1 cellular context compared by ENCODE assay signal in genomic region chr19:44807652-44808462, GRCh38.
A peak's percentile ranks its signal among the peaks of the same experiment; 100 is the strongest.
TF ChIP-seq lines count a peak whose summit lies in the region.

No MANE protein-coding gene starts in this region.

TF ChIP-seq in HepG2, 621 proteins besides CTCF, POLR2A, EP300 and RAD21 (continued from another document):
- TF ChIP-seq, protein P1, sequence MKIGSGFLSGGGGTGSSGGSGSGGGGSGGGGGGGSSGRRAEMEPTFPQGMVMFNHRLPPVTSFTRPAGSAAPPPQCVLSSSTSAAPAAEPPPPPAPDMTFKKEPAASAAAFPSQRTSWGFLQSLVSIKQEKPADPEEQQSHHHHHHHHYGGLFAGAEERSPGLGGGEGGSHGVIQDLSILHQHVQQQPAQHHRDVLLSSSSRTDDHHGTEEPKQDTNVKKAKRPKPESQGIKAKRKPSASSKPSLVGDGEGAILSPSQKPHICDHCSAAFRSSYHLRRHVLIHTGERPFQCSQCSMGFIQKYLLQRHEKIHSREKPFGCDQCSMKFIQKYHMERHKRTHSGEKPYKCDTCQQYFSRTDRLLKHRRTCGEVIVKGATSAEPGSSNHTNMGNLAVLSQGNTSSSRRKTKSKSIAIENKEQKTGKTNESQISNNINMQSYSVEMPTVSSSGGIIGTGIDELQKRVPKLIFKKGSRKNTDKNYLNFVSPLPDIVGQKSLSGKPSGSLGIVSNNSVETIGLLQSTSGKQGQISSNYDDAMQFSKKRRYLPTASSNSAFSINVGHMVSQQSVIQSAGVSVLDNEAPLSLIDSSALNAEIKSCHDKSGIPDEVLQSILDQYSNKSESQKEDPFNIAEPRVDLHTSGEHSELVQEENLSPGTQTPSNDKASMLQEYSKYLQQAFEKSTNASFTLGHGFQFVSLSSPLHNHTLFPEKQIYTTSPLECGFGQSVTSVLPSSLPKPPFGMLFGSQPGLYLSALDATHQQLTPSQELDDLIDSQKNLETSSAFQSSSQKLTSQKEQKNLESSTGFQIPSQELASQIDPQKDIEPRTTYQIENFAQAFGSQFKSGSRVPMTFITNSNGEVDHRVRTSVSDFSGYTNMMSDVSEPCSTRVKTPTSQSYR (CRISPR knock-in tag; IDR thresholded peaks at IDR 0.05; ENCODE audit: borderline replicate concordance): peak; percentile 88
- TF ChIP-seq HNRNPLL (IDR thresholded peaks at IDR 0.05; ENCODE audit: low read depth, low read length, poor library complexity, severe bottlenecking) (no peak), ZNF552 (CRISPR knock-in tag; IDR thresholded peaks at IDR 0.05; ENCODE audit: borderline replicate concordance) (no peak), ZFP91 (CRISPR knock-in tag; IDR thresholded peaks at IDR 0.05; ENCODE audit: borderline replicate concordance) (no peak), GPN1 (CRISPR knock-in tag; IDR thresholded peaks at IDR 0.05; ENCODE audit: borderline replicate concordance) (no peak), SKI (IDR thresholded peaks at IDR 0.05; ENCODE audit: partially characterized antibody) (no peak), ZBTB7B (CRISPR knock-in tag; IDR thresholded peaks at IDR 0.05) (peak; percentile 88; the same call in 1 of the 2 replicates), ARNTL (CRISPR knock-in tag; IDR thresholded peaks at IDR 0.05) (no peak), ZNF44 (CRISPR knock-in tag; IDR thresholded peaks at IDR 0.05) (no peak), MTF1 (CRISPR knock-in tag; IDR thresholded peaks at IDR 0.05) (no peak), TRIM22 (IDR thresholded peaks at IDR 0.05) (no peak), ZNF605 (CRISPR knock-in tag; IDR thresholded peaks at IDR 0.05) (0 out of 2 replicates have a peak, but pooled peaks have one; percentile 29), ZNF30 (CRISPR knock-in tag; IDR thresholded peaks at IDR 0.05) (no peak)
- TF ChIP-seq, protein P2, sequence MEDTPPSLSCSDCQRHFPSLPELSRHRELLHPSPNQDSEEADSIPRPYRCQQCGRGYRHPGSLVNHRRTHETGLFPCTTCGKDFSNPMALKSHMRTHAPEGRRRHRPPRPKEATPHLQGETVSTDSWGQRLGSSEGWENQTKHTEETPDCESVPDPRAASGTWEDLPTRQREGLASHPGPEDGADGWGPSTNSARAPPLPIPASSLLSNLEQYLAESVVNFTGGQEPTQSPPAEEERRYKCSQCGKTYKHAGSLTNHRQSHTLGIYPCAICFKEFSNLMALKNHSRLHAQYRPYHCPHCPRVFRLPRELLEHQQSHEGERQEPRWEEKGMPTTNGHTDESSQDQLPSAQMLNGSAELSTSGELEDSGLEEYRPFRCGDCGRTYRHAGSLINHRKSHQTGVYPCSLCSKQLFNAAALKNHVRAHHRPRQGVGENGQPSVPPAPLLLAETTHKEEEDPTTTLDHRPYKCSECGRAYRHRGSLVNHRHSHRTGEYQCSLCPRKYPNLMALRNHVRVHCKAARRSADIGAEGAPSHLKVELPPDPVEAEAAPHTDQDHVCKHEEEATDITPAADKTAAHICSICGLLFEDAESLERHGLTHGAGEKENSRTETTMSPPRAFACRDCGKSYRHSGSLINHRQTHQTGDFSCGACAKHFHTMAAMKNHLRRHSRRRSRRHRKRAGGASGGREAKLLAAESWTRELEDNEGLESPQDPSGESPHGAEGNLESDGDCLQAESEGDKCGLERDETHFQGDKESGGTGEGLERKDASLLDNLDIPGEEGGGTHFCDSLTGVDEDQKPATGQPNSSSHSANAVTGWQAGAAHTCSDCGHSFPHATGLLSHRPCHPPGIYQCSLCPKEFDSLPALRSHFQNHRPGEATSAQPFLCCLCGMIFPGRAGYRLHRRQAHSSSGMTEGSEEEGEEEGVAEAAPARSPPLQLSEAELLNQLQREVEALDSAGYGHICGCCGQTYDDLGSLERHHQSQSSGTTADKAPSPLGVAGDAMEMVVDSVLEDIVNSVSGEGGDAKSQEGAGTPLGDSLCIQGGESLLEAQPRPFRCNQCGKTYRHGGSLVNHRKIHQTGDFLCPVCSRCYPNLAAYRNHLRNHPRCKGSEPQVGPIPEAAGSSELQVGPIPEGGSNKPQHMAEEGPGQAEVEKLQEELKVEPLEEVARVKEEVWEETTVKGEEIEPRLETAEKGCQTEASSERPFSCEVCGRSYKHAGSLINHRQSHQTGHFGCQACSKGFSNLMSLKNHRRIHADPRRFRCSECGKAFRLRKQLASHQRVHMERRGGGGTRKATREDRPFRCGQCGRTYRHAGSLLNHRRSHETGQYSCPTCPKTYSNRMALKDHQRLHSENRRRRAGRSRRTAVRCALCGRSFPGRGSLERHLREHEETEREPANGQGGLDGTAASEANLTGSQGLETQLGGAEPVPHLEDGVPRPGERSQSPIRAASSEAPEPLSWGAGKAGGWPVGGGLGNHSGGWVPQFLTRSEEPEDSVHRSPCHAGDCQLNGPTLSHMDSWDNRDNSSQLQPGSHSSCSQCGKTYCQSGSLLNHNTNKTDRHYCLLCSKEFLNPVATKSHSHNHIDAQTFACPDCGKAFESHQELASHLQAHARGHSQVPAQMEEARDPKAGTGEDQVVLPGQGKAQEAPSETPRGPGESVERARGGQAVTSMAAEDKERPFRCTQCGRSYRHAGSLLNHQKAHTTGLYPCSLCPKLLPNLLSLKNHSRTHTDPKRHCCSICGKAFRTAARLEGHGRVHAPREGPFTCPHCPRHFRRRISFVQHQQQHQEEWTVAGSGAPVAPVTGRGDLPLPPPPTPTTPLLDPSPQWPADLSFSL (CRISPR knock-in tag; IDR thresholded peaks at IDR 0.05): no peak
- TF ChIP-seq, protein P3, sequence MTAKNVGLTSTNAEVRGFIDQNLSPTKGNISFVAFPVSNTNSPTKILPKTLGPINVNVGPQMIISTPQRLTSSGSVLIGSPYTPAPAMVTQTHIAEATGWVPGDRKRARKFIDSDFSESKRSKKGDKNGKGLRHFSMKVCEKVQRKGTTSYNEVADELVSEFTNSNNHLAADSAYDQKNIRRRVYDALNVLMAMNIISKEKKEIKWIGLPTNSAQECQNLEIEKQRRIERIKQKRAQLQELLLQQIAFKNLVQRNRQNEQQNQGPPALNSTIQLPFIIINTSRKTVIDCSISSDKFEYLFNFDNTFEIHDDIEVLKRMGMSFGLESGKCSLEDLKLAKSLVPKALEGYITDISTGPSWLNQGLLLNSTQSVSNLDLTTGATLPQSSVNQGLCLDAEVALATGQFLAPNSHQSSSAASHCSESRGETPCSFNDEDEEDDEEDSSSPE (CRISPR knock-in tag; IDR thresholded peaks at IDR 0.05): no peak
- TF ChIP-seq, protein P4, sequence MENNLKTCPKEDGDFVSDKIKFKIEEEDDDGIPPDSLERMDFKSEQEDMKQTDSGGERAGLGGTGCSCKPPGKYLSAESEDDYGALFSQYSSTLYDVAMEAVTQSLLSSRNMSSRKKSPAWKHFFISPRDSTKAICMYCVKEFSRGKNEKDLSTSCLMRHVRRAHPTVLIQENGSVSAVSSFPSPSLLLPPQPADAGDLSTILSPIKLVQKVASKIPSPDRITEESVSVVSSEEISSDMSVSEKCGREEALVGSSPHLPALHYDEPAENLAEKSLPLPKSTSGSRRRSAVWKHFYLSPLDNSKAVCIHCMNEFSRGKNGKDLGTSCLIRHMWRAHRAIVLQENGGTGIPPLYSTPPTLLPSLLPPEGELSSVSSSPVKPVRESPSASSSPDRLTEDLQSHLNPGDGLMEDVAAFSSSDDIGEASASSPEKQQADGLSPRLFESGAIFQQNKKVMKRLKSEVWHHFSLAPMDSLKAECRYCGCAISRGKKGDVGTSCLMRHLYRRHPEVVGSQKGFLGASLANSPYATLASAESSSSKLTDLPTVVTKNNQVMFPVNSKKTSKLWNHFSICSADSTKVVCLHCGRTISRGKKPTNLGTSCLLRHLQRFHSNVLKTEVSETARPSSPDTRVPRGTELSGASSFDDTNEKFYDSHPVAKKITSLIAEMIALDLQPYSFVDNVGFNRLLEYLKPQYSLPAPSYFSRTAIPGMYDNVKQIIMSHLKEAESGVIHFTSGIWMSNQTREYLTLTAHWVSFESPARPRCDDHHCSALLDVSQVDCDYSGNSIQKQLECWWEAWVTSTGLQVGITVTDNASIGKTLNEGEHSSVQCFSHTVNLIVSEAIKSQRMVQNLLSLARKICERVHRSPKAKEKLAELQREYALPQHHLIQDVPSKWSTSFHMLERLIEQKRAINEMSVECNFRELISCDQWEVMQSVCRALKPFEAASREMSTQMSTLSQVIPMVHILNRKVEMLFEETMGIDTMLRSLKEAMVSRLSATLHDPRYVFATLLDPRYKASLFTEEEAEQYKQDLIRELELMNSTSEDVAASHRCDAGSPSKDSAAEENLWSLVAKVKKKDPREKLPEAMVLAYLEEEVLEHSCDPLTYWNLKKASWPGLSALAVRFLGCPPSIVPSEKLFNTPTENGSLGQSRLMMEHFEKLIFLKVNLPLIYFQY (CRISPR knock-in tag; IDR thresholded peaks at IDR 0.05; ENCODE audit: borderline replicate concordance): peak; percentile 30; the same call in 1 of the 2 replicates
- TF ChIP-seq, protein P5, sequence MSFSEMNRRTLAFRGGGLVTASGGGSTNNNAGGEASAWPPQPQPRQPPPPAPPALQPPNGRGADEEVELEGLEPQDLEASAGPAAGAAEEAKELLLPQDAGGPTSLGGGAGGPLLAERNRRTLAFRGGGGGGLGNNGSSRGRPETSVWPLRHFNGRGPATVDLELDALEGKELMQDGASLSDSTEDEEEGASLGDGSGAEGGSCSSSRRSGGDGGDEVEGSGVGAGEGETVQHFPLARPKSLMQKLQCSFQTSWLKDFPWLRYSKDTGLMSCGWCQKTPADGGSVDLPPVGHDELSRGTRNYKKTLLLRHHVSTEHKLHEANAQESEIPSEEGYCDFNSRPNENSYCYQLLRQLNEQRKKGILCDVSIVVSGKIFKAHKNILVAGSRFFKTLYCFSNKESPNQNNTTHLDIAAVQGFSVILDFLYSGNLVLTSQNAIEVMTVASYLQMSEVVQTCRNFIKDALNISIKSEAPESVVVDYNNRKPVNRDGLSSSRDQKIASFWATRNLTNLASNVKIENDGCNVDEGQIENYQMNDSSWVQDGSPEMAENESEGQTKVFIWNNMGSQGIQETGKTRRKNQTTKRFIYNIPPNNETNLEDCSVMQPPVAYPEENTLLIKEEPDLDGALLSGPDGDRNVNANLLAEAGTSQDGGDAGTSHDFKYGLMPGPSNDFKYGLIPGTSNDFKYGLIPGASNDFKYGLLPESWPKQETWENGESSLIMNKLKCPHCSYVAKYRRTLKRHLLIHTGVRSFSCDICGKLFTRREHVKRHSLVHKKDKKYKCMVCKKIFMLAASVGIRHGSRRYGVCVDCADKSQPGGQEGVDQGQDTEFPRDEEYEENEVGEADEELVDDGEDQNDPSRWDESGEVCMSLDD (CRISPR knock-in tag; IDR thresholded peaks at IDR 0.05; ENCODE audit: borderline replicate concordance): no peak
